Comparison of ENCODE assay signal across 35 cellular contexts in the genomic region with DNA sequence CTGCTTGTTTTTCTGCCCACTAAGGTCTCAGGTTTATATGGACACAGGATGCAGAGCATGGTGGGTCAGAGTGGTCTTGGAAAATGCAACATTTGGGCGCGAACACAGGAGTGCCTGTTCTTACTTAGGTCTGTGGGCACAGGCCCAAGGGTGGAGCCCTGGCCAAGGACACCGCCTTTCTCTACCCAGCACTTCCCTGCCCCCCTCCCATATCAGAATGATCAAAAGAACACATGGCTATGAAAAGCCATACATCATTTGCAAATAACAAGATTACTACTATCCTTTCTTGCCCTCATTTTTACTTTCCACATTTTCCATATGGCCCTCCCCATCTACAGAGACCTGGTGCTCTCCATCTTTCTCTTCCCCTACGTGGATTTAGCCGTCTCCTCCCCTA.
"Had no signal": no experiment of that assay in that cellular context is flagged by ENCODE, and none has a peak within 500 bp of the region (broad histone marks: within the 10 kb centered on the region; RNA-seq: fewer than 3 reads in every experiment).

No MANE protein-coding gene starts in this region.

- H3K4me3 ChIP-seq: Peyer's patch, SJSA1 had no signal

- H3K27ac Mint-ChIP-seq: activated B cell treated with CpG ODN at 0.5 μM for 24 hours; activated CD4-positive, alpha-beta memory T cell treated with anti-CD3 and anti-CD28 coated beads for 36 hours; activated naive CD4-positive, alpha-beta T cell treated with anti-CD3 and anti-CD28 coated beads for 36 hours; activated naive CD4-positive, alpha-beta T cell treated with anti-CD3 and anti-CD28 coated beads, Interleukin-2, amount 50 U/mL, for 72 hours; activated naive CD8-positive, alpha-beta T cell treated with anti-CD3 and anti-CD28 coated beads, Interleukin-2, amount 50 U/mL, for 24 hours; activated T-helper 1 cell treated with anti-CD3 and anti-CD28 coated beads, Interleukin-12 subunit alpha, Interleukin-12 subunit beta, Interleukin-2, Interleukin-4 antibody, amounts not matched to agents 30 ng/mL and 10 ng/mL and 1 ng/mL, durations not matched to agents 14 hours and 24 hours and 36 hours had no signal

- H3K4me3 Mint-ChIP-seq: activated B cell treated with CpG ODN at 0.5 μM for 24 hours; activated CD4-positive, alpha-beta memory T cell treated with anti-CD3 and anti-CD28 coated beads for 36 hours; activated naive CD4-positive, alpha-beta T cell treated with anti-CD3 and anti-CD28 coated beads for 36 hours; activated naive CD8-positive, alpha-beta T cell treated with anti-CD3 and anti-CD28 coated beads, Interleukin-2, amount 50 U/mL, for 24 hours; activated T-cell treated with anti-CD3 and anti-CD28 coated beads, Interleukin-2, amount 50 U/mL, for 4 hours; activated T-helper 1 cell treated with anti-CD3 and anti-CD28 coated beads, Interleukin-12 subunit alpha, Interleukin-12 subunit beta, Interleukin-2, Interleukin-4 antibody, amounts not matched to agents 30 ng/mL and 10 ng/mL and 1 ng/mL, durations not matched to agents 14 hours and 24 hours and 36 hours; central memory CD8-positive, alpha-beta T cell had no signal

- H3K9me3 Mint-ChIP-seq: activated B cell treated with CpG ODN at 0.5 μM for 24 hours; activated CD4-positive, alpha-beta memory T cell treated with anti-CD3 and anti-CD28 coated beads for 36 hours; activated naive CD4-positive, alpha-beta T cell treated with anti-CD3 and anti-CD28 coated beads for 36 hours; activated naive CD4-positive, alpha-beta T cell treated with anti-CD3 and anti-CD28 coated beads, Interleukin-2, amount 50 U/mL, for 72 hours; activated naive CD8-positive, alpha-beta T cell treated with anti-CD3 and anti-CD28 coated beads, Interleukin-2, amount 50 U/mL, for 24 hours; activated T-cell treated with anti-CD3 and anti-CD28 coated beads, Interleukin-2, amount 50 U/mL, for 4 hours; activated T-helper 1 cell treated with anti-CD3 and anti-CD28 coated beads, Interleukin-12 subunit alpha, Interleukin-12 subunit beta, Interleukin-2, Interleukin-4 antibody, amounts not matched to agents 30 ng/mL and 10 ng/mL and 1 ng/mL, durations not matched to agents 14 hours and 24 hours and 36 hours; central memory CD8-positive, alpha-beta T cell had no signal

- ATAC-seq: activated naive CD4-positive, alpha-beta T cell treated with anti-CD3 and anti-CD28 coated beads, Interleukin-2, amount 50 U/mL, for 72 hours; activated naive CD8-positive, alpha-beta T cell treated with anti-CD3 and anti-CD28 coated beads, Interleukin-2, amount 50 U/mL, for 24 hours; activated T-cell treated with anti-CD3 and anti-CD28 coated beads, Interleukin-2, amount 50 U/mL, for 4 hours; PC-3 had no signal

- H3K36me3 ChIP-seq: brain microvascular endothelial cell, Peyer's patch, SJSA1 had no signal

- H3K4me1 ChIP-seq: Peyer's patch, SJSA1 had no signal

- H3K4me1 Mint-ChIP-seq: activated naive CD8-positive, alpha-beta T cell treated with anti-CD3 and anti-CD28 coated beads, Interleukin-2, amount 50 U/mL, for 24 hours had no signal

- H3K27ac ChIP-seq: brain microvascular endothelial cell, Peyer's patch, SJSA1 had no signal

- H3K9me3 ChIP-seq: Peyer's patch, SJSA1 had no signal

- DNase-seq: activated B cell treated with CpG ODN at 0.5 μM for 24 hours; activated CD4-positive, alpha-beta memory T cell treated with anti-CD3 and anti-CD28 coated beads for 36 hours; activated CD4-positive, alpha-beta T cell treated with anti-CD3 and anti-CD28 coated beads for 4 hours; activated CD4-positive, alpha-beta T cell treated with anti-CD3 and anti-CD28 coated beads, Interleukin-2, amount 50 U/mL, for 1 hour; activated CD4-positive, CD25-positive, alpha-beta regulatory T cell treated with anti-CD3 and anti-CD28 coated beads, Interleukin-2, amount 50 U/mL, for 72 hours; activated CD8-positive, alpha-beta memory T cell treated with anti-CD3 and anti-CD28 coated beads, Interleukin-2, amount 50 U/mL, for 4 hours; activated gamma-delta T cell treated with Interleukin-2 at 50 U/mL for 16 hours; activated naive CD4-positive, alpha-beta T cell treated with anti-CD3 and anti-CD28 coated beads for 36 hours; activated naive CD8-positive, alpha-beta T cell treated with anti-CD3 and anti-CD28 coated beads, Interleukin-2, amount 50 U/mL, for 24 hours; activated T-cell treated with anti-CD3 and anti-CD28 coated beads for 4 hours; activated T-cell treated with anti-CD3 and anti-CD28 coated beads, Interleukin-2, amount 50 U/mL, for 4 hours; anterior cingulate cortex; brain microvascular endothelial cell; NCI-H1105; NCI-H1417 treated with DMSO at 0.1 percent for 48 hours; NCI-H187 treated with DMSO at 0.1 percent for 48 hours; NCI-H2081; NCI-H2171 treated with DMSO at 0.1 percent for 48 hours; NCI-H2227 treated with DMSO at 0.1 percent for 48 hours; NCI-H446; NCI-H510A treated with DMSO at 0.1 percent for 48 hours; NCI-H526 treated with DMSO at 0.1 percent for 48 hours; NCI-H774; PC-3; Peyer's patch; RPMI8226; SHP77 treated with DMSO at 0.1 percent for 48 hours; SW 1271; T-helper 1 cell; T-helper 2 cell; T-helper 9 cell had no signal

- H3K27me3 ChIP-seq: brain microvascular endothelial cell, Peyer's patch, SJSA1 had no signal

- H3K36me3 Mint-ChIP-seq: activated CD4-positive, alpha-beta memory T cell treated with anti-CD3 and anti-CD28 coated beads for 36 hours; activated naive CD4-positive, alpha-beta T cell treated with anti-CD3 and anti-CD28 coated beads, Interleukin-2, amount 50 U/mL, for 72 hours had no signal
